In genomic region chr14:101706509-101707284, GRCh38 we compare ENCODE assay signal across 9 cellular contexts. TPM values are rescaled to one million over a fixed set of nuclear protein-coding genes. Genes with fewer than 3 reads are reported as not detected.
DNase-seq lines count a peak whose midpoint lies in the region; ATAC-seq and TF ChIP-seq lines count a peak whose summit lies in the region.
"Had no signal": no experiment of that assay in that cellular context is flagged by ENCODE, and none has a peak within 500 bp of the region (broad histone marks: within the 10 kb centered on the region; RNA-seq: fewer than 3 reads in every experiment).

No MANE protein-coding gene starts in this region.

- ATAC-seq in T-helper 17 cell (no peak), gastrocnemius medialis (peak in 1 of 2 donors; percentile 1)

- H3K4me3 ChIP-seq in left ventricle myocardium inferior: peak overlapping the region; percentile 64
- H3K4me3 ChIP-seq in gastrocnemius medialis: no peak overlapping the region

- no peaks in the 10 kb centered on the region for H3K27me3 Mint-ChIP-seq in T-helper 17 cell

- DNase-seq in GM20000 (ENCODE audit: low spot score) (peak; percentile 10), T-helper 17 cell (no peak), left ventricle myocardium inferior (no peak), gastrocnemius medialis (no peak), Ammon's horn (ENCODE audit: low spot score) (no peak), DMS153 (lab: John Stamatoyannopoulos, UW) (no peak), NOMO-1 treated with dmso at 0.1 percent for 144 hours (lab: John Stamatoyannopoulos, UW; ENCODE audit: unreplicated experiment) (no peak), DMS114 treated with DMSO at 0.1 percent for 48 hours (lab: John Stamatoyannopoulos, UW; ENCODE audit: unreplicated experiment) (no peak)
- DNase-seq: cortex of kidney had no signal

- H3K4me1 ChIP-seq in left ventricle myocardium inferior: peaks cover 27% of the 10 kb centered on the region
- peaks cover 0 to 7% of the 10 kb centered on the region in 2 donors for H3K4me1 ChIP-seq in gastrocnemius medialis

- TF ChIP-seq POLR2A in gastrocnemius medialis (IDR thresholded peaks at IDR 0.05): no peak

- peaks cover 30% of the 10 kb centered on the region for H3K4me1 Mint-ChIP-seq in T-helper 17 cell

- TF ChIP-seq CTCF in GM20000 (IDR thresholded peaks at IDR 0.05; ENCODE audit: extremely low read depth, missing control alignments): no peak
- no peak for TF ChIP-seq CTCF in left ventricle myocardium inferior (IDR thresholded peaks at IDR 0.05; ENCODE audit: borderline replicate concordance)
- no peak for TF ChIP-seq CTCF in gastrocnemius medialis (IDR thresholded peaks at IDR 0.05 in 4 of 5, conservative IDR thresholded peaks at IDR 0.05 in 1 of 5)

- H3K27me3 ChIP-seq in left ventricle myocardium inferior (ENCODE audit: low read depth) (peaks cover 5% of the 10 kb centered on the region), gastrocnemius medialis (peaks cover 0 to 4% (median 0%) of the 10 kb centered on the region in 3 donors)

- in situ Hi-C loops in gastrocnemius medialis (cut with MboI; ENCODE audit: low sequenced_read_pairs in 4 of 4): loop anchor here in 1 of 4 donors (10.0 to 25.0 kb wide), 2 partner anchors 138 to 381 kb away; partner anchors contain the start of gene HSP90AA1

- H3K27ac ChIP-seq in left ventricle myocardium inferior (replicated peaks) (peak overlapping the region; percentile 85), gastrocnemius medialis (peak overlapping the region; percentile 58 to 71 (median 66))

- peak overlapping the region; percentile 90 for H3K27ac Mint-ChIP-seq in T-helper 17 cell

- H3K4me3 Mint-ChIP-seq in T-helper 17 cell: peak overlapping the region; percentile 72

- no peaks in the 10 kb centered on the region for H3K36me3 ChIP-seq in left ventricle myocardium inferior
- H3K36me3 ChIP-seq in gastrocnemius medialis: no peaks in the 10 kb centered on the region

- H3K9me3 ChIP-seq in T-helper 17 cell (ENCODE audit: control insufficient read depth, low read length, poor library complexity, severe bottlenecking) (no peaks in the 10 kb centered on the region), left ventricle myocardium inferior (replicated peaks) (no peaks in the 10 kb centered on the region), gastrocnemius medialis (no peaks in the 10 kb centered on the region)

- no peaks in the 10 kb centered on the region for H3K36me3 Mint-ChIP-seq in T-helper 17 cell (ENCODE audit: low read depth)

- intact Hi-C loops in left ventricle myocardium inferior (cut with micrococcal nuclease) (no loop called here), gastrocnemius medialis (cut with DNase I; ENCODE audit: low total_unique reads) (loop anchor here (1.0 to 10.0 kb wide), 4 partner anchors 138 to 390 kb away; partner anchors contain the start of gene DYNC1H1)

RNA-seq across cellular contexts. Expression of gene PPP2R5C, which starts 54.8 kb away (rescaled TPM):
- 100 to 1,000 TPM; 516 to 530 TPM for total RNA-seq in T-helper 17 cell
- total RNA-seq in left ventricle myocardium inferior: 198 TPM
- total RNA-seq in gastrocnemius medialis: 10 to 100 TPM; 35.4 to 65.9 (median 49.3) TPM
